Comparison of ENCODE assay signal across 1 cellular context in the genomic region with DNA sequence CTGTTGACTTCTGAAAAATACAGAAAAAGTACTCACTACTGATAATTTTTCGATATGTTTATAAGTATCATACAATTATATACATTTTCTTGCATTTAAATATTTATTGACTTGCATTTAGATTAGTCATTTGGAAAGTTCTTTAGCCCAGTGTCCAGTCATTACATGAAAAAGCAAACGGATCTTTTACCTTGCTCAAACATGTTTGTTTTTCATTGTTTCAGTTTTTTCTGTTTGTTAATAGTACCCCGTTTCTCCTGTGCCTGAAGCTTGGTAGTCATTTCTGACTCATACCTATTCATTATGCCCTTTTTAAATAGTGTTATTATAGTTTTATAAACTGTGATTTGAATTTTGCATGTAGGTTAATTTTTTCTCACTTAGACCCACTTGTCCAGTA.
TF ChIP-seq lines count a peak whose summit lies in the region.

No MANE protein-coding gene starts in this region.

TF ChIP-seq in HepG2, 621 proteins besides CTCF, POLR2A, EP300 and RAD21:
- TF ChIP-seq CEBPB (IDR thresholded peaks at IDR 0.05; ENCODE audit: borderline replicate concordance, low read depth, low read length) (no peak), TEAD3 (CRISPR knock-in tag; optimal IDR thresholded peaks at IDR 0.05; ENCODE audit: borderline replicate concordance) (no peak), ERF (CRISPR knock-in tag; IDR thresholded peaks at IDR 0.05) (no peak), KLF16 (CRISPR knock-in tag; IDR thresholded peaks at IDR 0.05) (no peak), JUND (CRISPR knock-in tag; IDR thresholded peaks at IDR 0.05) (no peak), ZNF567 (CRISPR knock-in tag; IDR thresholded peaks at IDR 0.05; ENCODE audit: borderline replicate concordance) (no peak), RFXAP (CRISPR knock-in tag; IDR thresholded peaks at IDR 0.05; ENCODE audit: borderline replicate concordance) (no peak), CHD4 (IDR thresholded peaks at IDR 0.05; ENCODE audit: borderline replicate concordance, low read length) (no peak), ADNP (CRISPR knock-in tag; IDR thresholded peaks at IDR 0.05) (no peak), ZNF550 (CRISPR knock-in tag; IDR thresholded peaks at IDR 0.05; ENCODE audit: borderline replicate concordance) (no peak), ONECUT2 (CRISPR knock-in tag; IDR thresholded peaks at IDR 0.05) (no peak)
